In genomic region chr2:208245746-208246145, GRCh38 we compare ENCODE assay signal across 14 cellular contexts. TPM values are rescaled to one million over a fixed set of nuclear protein-coding genes. Genes with fewer than 3 reads are reported as not detected.
DNase-seq lines count a peak whose midpoint lies in the region; ATAC-seq, FAIRE-seq and TF ChIP-seq lines count a peak whose summit lies in the region.
"Had no signal": no experiment of that assay in that cellular context is flagged by ENCODE, and none has a peak within 500 bp of the region (broad histone marks: within the 10 kb centered on the region; RNA-seq: fewer than 3 reads in every experiment).

No MANE protein-coding gene starts in this region.

- no peak for TF ChIP-seq RAD21 in A549 (conservative IDR thresholded peaks at IDR 0.05 in 1 of 2, IDR thresholded peaks at IDR 0.05 in 1 of 2)
- TF ChIP-seq RAD21 in K562 (CRISPR knock-in tag; conservative IDR thresholded peaks at IDR 0.05 in 1 of 2, IDR thresholded peaks at IDR 0.05 in 1 of 2): no peak

- H3K36me3 Mint-ChIP-seq in activated naive CD4-positive, alpha-beta T cell treated with anti-CD3 and anti-CD28 coated beads, Interleukin-2, amount 10 ng/mL, durations not matched to agents 7 days and 5 days: peaks cover 54% of the 10 kb centered on the region

- TF ChIP-seq CTCF in A549 (IDR thresholded peaks at IDR 0.05) (no peak), AG10803 (conservative IDR thresholded peaks at IDR 0.05; ENCODE audit: low read length) (no peak), NB4 (IDR thresholded peaks at IDR 0.05; ENCODE audit: low read depth, low read length) (no peak), K562 (IDR thresholded peaks at IDR 0.05 in 2 of 3, conservative IDR thresholded peaks at IDR 0.05 in 1 of 3; ENCODE audit: insufficient read depth in 2 of 3, low read depth in 1 of 3, low read length in 3 of 3) (no peak), gastroesophageal sphincter (IDR thresholded peaks at IDR 0.05) (no peak)

- H3K9ac ChIP-seq in K562 (ENCODE audit: insufficient read depth in 1 of 2, low read depth in 2 of 2, low read length in 2 of 2): no peak overlapping the region
- H3K9ac ChIP-seq: BLaER1, GM23248 had no signal

- CTCF ChIA-PET in A549 (lab: Yijun Ruan, JAX) (interaction anchor here (0.6 to 0.7 kb wide), 2 partner anchors 11 to 61 kb away, joined by 3 to 5 read pairs; no protein-coding TSS in a partner anchor), K562 (lab: Yijun Ruan, JAX; ENCODE audit: low intra/inter-chr PET ratio) (interaction anchor here (0.6 kb wide), 1 partner anchor 71 kb away, joined by 3 read pairs; no protein-coding TSS in a partner anchor)
- CTCF ChIA-PET in activated naive CD4-positive, alpha-beta T cell treated with anti-CD3 and anti-CD28 coated beads, Interleukin-2, amount 10 ng/mL, durations not matched to agents 7 days and 5 days (lab: Charles Lee): no interaction called here

- no TSS peak for BruUV-seq in K562 (replicated peaks; lab: Mats Ljungman, UMichigan)

- H3K4me1 ChIP-seq in A549 (peaks cover 12% of the 10 kb centered on the region), K562 (replicated peaks in 1 of 2; ENCODE audit: control insufficient read depth in 2 of 2, insufficient read depth in 2 of 2, low read length in 2 of 2) (no peaks in the 10 kb centered on the region; a peak in 1 of 5 replicates), gastroesophageal sphincter (no peaks in the 10 kb centered on the region)

- H3K27me3 Mint-ChIP-seq in activated naive CD4-positive, alpha-beta T cell treated with anti-CD3 and anti-CD28 coated beads, Interleukin-2, amount 10 ng/mL, durations not matched to agents 7 days and 5 days: no peaks in the 10 kb centered on the region
- H3K27me3 Mint-ChIP-seq: IgD-negative memory B cell had no signal

- H3K9me3 Mint-ChIP-seq in activated naive CD4-positive, alpha-beta T cell treated with anti-CD3 and anti-CD28 coated beads, Interleukin-2, amount 10 ng/mL, durations not matched to agents 7 days and 5 days: no peaks in the 10 kb centered on the region
- H3K9me3 Mint-ChIP-seq: IgD-negative memory B cell had no signal

- no peak overlapping the region for H3K4me3 Mint-ChIP-seq in activated naive CD4-positive, alpha-beta T cell treated with anti-CD3 and anti-CD28 coated beads, Interleukin-2, amount 10 ng/mL, durations not matched to agents 7 days and 5 days
- H3K4me3 Mint-ChIP-seq: IgD-negative memory B cell had no signal

- ATAC-seq in A549 (no peak), K562 (peak; percentile 6; the same call in 2 of the 3 replicates), gastroesophageal sphincter (no peak)

- H2AFZ ChIP-seq in K562 (ENCODE audit: low read depth, low read length): no peak overlapping the region
- H2AFZ ChIP-seq: GM23248 had no signal

- H4K20me1 ChIP-seq in K562 (replicated peaks; ENCODE audit: control insufficient read depth, insufficient read depth, low read length): no peaks in the 10 kb centered on the region
- H4K20me1 ChIP-seq: BLaER1 had no signal

- H3K4me2 ChIP-seq in A549 (no peak overlapping the region), K562 (ENCODE audit: insufficient read depth, low read length) (no peak overlapping the region)
- H3K4me2 ChIP-seq: BLaER1 had no signal

- H3K4me1 Mint-ChIP-seq in activated naive CD4-positive, alpha-beta T cell treated with anti-CD3 and anti-CD28 coated beads, Interleukin-2, amount 10 ng/mL, durations not matched to agents 7 days and 5 days: no peaks in the 10 kb centered on the region

- H3K36me3 ChIP-seq in K562 (ENCODE audit: control insufficient read depth, insufficient read depth, low read length) (peaks cover 87% of the 10 kb centered on the region; the same call in 2 of the 3 replicates), gastroesophageal sphincter (peaks cover 6 to 96% of the 10 kb centered on the region in 2 donors)

- TF ChIP-seq EP300 in A549 (IDR thresholded peaks at IDR 0.05) (no peak), K562 (IDR thresholded peaks at IDR 0.05; ENCODE audit: low read length) (no peak), gastroesophageal sphincter (IDR thresholded peaks at IDR 0.05) (no peak)

- H3K4me3 ChIP-seq in A549 (no peak overlapping the region), AG10803 (ENCODE audit: low read length) (no peak overlapping the region), NB4 (ENCODE audit: low read depth, low read length) (no peak overlapping the region), K562 (no peak overlapping the region), gastroesophageal sphincter (no peak overlapping the region)
- H3K4me3 ChIP-seq: BLaER1, GM23248 had no signal

- POLR2A ChIA-PET in A549 (lab: Yijun Ruan, JAX) (interaction anchor here (1.4 kb wide), 1 partner anchor 9 kb away, joined by 5 read pairs; the partner anchor contains the start of gene IDH1), K562 (lab: Yijun Ruan, JAX) (interaction anchor here (0.6 to 0.8 kb wide), 2 partner anchors 15 to 20 kb away, joined by 3 read pairs; partner anchors contain the start of gene PIKFYVE)

- H3K9me1 ChIP-seq in K562 (ENCODE audit: control insufficient read depth, insufficient read depth, low read length): no peaks in the 10 kb centered on the region

- intact Hi-C loops in K562 (cut with micrococcal nuclease): no loop called here

- H3K9me3 ChIP-seq in A549 (no peaks in the 10 kb centered on the region), K562 (replicated peaks; ENCODE audit: control insufficient read depth, insufficient read depth, low read depth, low read length) (no peaks in the 10 kb centered on the region), gastroesophageal sphincter (no peaks in the 10 kb centered on the region)
- H3K9me3 ChIP-seq: BLaER1 had no signal

- WGBS in A549 (ENCODE audit: missing lambda C conversion rate): 95% methylated on average over 3 of the region's 3 CpGs
- 100% methylated on average over 3 of the region's 3 CpGs for WGBS in K562 (ENCODE audit: insufficient coverage, low coverage, missing lambda C conversion rate)
- 93 to 100% methylated on average over 3 of the region's 3 CpGs for WGBS in gastroesophageal sphincter (ENCODE audit: low coverage in 1 of 2), 2 donors

- FAIRE-seq in A549 (lab: Jason Lieb, UNC) (no peak), K562 (lab: Jason Lieb, UNC) (no peak)
- FAIRE-seq: A204.1 had no signal

- H3K27me3 ChIP-seq in K562 (ENCODE audit: control insufficient read depth in 2 of 2, insufficient read depth in 2 of 2, low read length in 2 of 2): no peaks in the 10 kb centered on the region
- no peaks in the 10 kb centered on the region for H3K27me3 ChIP-seq in gastroesophageal sphincter
- H3K27me3 ChIP-seq: BLaER1 had no signal

- no peak overlapping the region for H3K27ac Mint-ChIP-seq in activated naive CD4-positive, alpha-beta T cell treated with anti-CD3 and anti-CD28 coated beads, Interleukin-2, amount 10 ng/mL, durations not matched to agents 7 days and 5 days
- H3K27ac Mint-ChIP-seq: IgD-negative memory B cell had no signal

- in situ Hi-C loops in K562 (cut with MboI): no loop called here

- H3K27ac ChIP-seq in A549 (0 out of 6 replicates have a peak overlapping the region, but pooled peaks of 1 of the 2 experiments have one; percentile 16), K562 (ENCODE audit: extremely low read depth, low read depth, low read length) (no peak overlapping the region), gastroesophageal sphincter (no peak overlapping the region)
- H3K27ac ChIP-seq: BLaER1, GM23248, HL-60 had no signal

- no peaks in the 10 kb centered on the region; the same call in 2 of the 3 replicates for H3K79me2 ChIP-seq in K562 (ENCODE audit: control insufficient read depth, insufficient read depth, low read length)

- TF ChIP-seq POLR2A in A549 (IDR thresholded peaks at IDR 0.05; ENCODE audit: low read length): no peak
- TF ChIP-seq POLR2A in NB4 (IDR thresholded peaks at IDR 0.05; ENCODE audit: extremely low read depth, insufficient read length): no peak
- no peak for TF ChIP-seq POLR2A in K562 (conservative IDR thresholded peaks at IDR 0.05)
- no peak for TF ChIP-seq POLR2A in gastroesophageal sphincter (IDR thresholded peaks at IDR 0.05)

- DNase-seq in A549 (ENCODE audit: low read depth in 1 of 2, low spot score in 1 of 2) (no peak), AG10803 (ENCODE audit: low read depth) (peak; percentile 3), NB4 (ENCODE audit: low read depth) (peak; percentile 6), K562 (ENCODE audit: extremely low read depth in 1 of 4, low spot score in 3 of 4) (no peak), midbrain (lab: John Stamatoyannopoulos, UW) (no peak)
- no peak for DNase-seq in activated naive CD4-positive, alpha-beta T cell treated with anti-CD3 and anti-CD28 coated beads, Interleukin-2, amount 10 ng/mL, durations not matched to agents 7 days and 5 days
- DNase-seq: GM23248, H7 had no signal

RNA-seq across cellular contexts. Expression of gene IDH1, which starts 9.1 kb away (rescaled TPM):
- 272 and 346 TPM in 2 replicates for polyA plus RNA-seq in A549 (2011; rRNA removed)
- polyA plus RNA-seq in A549 (2012; cell fraction: cytosol; rRNA removed): 70.4 and 70.8 TPM in 2 replicates
- 54.0 and 77.2 TPM in 2 replicates for polyA plus RNA-seq in A549 (2012; cell fraction: nucleus; rRNA removed)
- polyA plus RNA-seq in A549 (2017; fragmentation: RNase III; extraction: RNeasy Plus Mini Kit Qiagen cat#74134 plus additional on column Dnase treatment): 137 to 180 TPM (median 173 TPM) in 3 replicates
- 105 and 120 TPM in 2 replicates for polyA minus RNA-seq in A549 (2011; rRNA and poly(A)+ RNA removed)
- total RNA-seq in K562 (2011; cell fraction: chromatin; rRNA removed; ENCODE audit: low replicate concordance): 74.6 and 149 TPM in 2 replicates
- total RNA-seq in K562 (2011; cell fraction: nucleolus; rRNA removed): 48.2 and 61.6 TPM in 2 replicates
- total RNA-seq in K562 (2011; cell fraction: nucleoplasm; rRNA removed): 74.6 and 93.9 TPM in 2 replicates
- 61.9 and 65.9 TPM in 2 replicates for total RNA-seq in K562 (2014; rRNA removed)
- total RNA-seq in K562 (2014; rRNA removed; fragmentation: Illumina TruSeq; extraction: Trizol): 108 and 114 TPM in 2 replicates
- 94.4 and 101 TPM in 2 replicates for total RNA-seq in K562 (2015; rRNA removed; fragmentation: Illumina TruSeq; extraction: Trizol)
- 75.1 and 80.8 TPM in 2 replicates for total RNA-seq in K562 (2021)
- 86.7 and 96.4 TPM in 2 replicates for polyA plus RNA-seq in K562 (2011; rRNA removed)
- 16.7 and 52.0 TPM in 2 replicates for polyA plus RNA-seq in K562 (2011; cell fraction: cytosol; rRNA removed)
- 53.6 and 109 TPM in 2 replicates for polyA plus RNA-seq in K562 (2011; cell fraction: nucleus; rRNA removed)
- 64.8 and 261 TPM in 2 replicates for polyA plus RNA-seq in K562 (2012)
- polyA plus RNA-seq in K562 (2014; fragmentation: Illumina TruSeq; extraction: Trizol): 93.5 and 108 TPM in 2 replicates
- 100 to 1,000 TPM; 135 to 194 TPM for polyA plus RNA-seq in K562 (2014; fragmentation: Nextera tagmentation; extraction: Ambion mirVana)
- 92.6 and 103 TPM in 2 replicates for polyA plus RNA-seq in K562 (2014; rRNA removed)
- 93.3 and 121 TPM in 2 replicates for polyA minus RNA-seq in K562 (2011; rRNA and poly(A)+ RNA removed)
- polyA minus RNA-seq in K562 (2011; cell fraction: cytosol; rRNA and poly(A)+ RNA removed): 26.4 and 30.7 TPM in 2 replicates
- polyA minus RNA-seq in K562 (2011; cell fraction: nucleus; rRNA and poly(A)+ RNA removed): 38.6 and 77.4 TPM in 2 replicates
- total RNA-seq in gastroesophageal sphincter: 10 to 100 TPM; 21.3 to 65.1 (median 31.7) TPM

RNA-seq across cellular contexts. Expression of gene PIKFYVE, which starts 20.3 kb away (rescaled TPM):
- polyA plus RNA-seq in A549 (2011; rRNA removed) (19.3 and 22.0 TPM in 2 replicates), A549 (2017; fragmentation: RNase III; extraction: RNeasy Plus Mini Kit Qiagen cat#74134 plus additional on column Dnase treatment) (5.9 to 6.5 TPM (median 6.4 TPM) in 3 replicates), K562 (2011; rRNA removed) (18.4 and 25.6 TPM in 2 replicates), K562 (2014; fragmentation: Illumina TruSeq; extraction: Trizol) (14.5 and 16.7 TPM in 2 replicates), K562 (2014; fragmentation: Nextera tagmentation; extraction: Ambion mirVana) (1 to 10 TPM; 3.6 to 3.7 TPM), K562 (2014; rRNA removed) (11.5 and 11.8 TPM in 2 replicates)
- polyA plus RNA-seq in A549 (2012; cell fraction: cytosol; rRNA removed): 4.2 and 5.1 TPM in 2 replicates
- 4.0 and 6.5 TPM in 2 replicates for polyA plus RNA-seq in A549 (2012; cell fraction: nucleus; rRNA removed)
- polyA minus RNA-seq in A549 (2011; rRNA and poly(A)+ RNA removed): 30.1 and 31.1 TPM in 2 replicates
- total RNA-seq in K562 (2011; cell fraction: chromatin; rRNA removed; ENCODE audit: low replicate concordance): 74.2 and 145 TPM in 2 replicates
- 25.2 and 33.8 TPM in 2 replicates for total RNA-seq in K562 (2011; cell fraction: nucleolus; rRNA removed)
- total RNA-seq in K562 (2011; cell fraction: nucleoplasm; rRNA removed): 50.8 and 66.7 TPM in 2 replicates
- total RNA-seq in K562 (2014; rRNA removed) (14.4 and 14.9 TPM in 2 replicates), K562 (2014; rRNA removed; fragmentation: Illumina TruSeq; extraction: Trizol) (22.7 and 24.8 TPM in 2 replicates), K562 (2015; rRNA removed; fragmentation: Illumina TruSeq; extraction: Trizol) (18.9 and 19.1 TPM in 2 replicates), K562 (2021) (17.1 and 19.0 TPM in 2 replicates), gastroesophageal sphincter (10 to 100 TPM; 24.5 to 32.6 (median 27.2) TPM)
- polyA plus RNA-seq in K562 (2011; cell fraction: cytosol; rRNA removed): 6.2 and 11.1 TPM in 2 replicates
- 23.8 and 27.2 TPM in 2 replicates for polyA plus RNA-seq in K562 (2011; cell fraction: nucleus; rRNA removed)
- polyA plus RNA-seq in K562 (2012): 9.0 and 11.3 TPM in 2 replicates
- 57.8 and 62.6 TPM in 2 replicates for polyA minus RNA-seq in K562 (2011; rRNA and poly(A)+ RNA removed)
- polyA minus RNA-seq in K562 (2011; cell fraction: cytosol; rRNA and poly(A)+ RNA removed): 18.7 and 22.4 TPM in 2 replicates
- 46.2 and 82.2 TPM in 2 replicates for polyA minus RNA-seq in K562 (2011; cell fraction: nucleus; rRNA and poly(A)+ RNA removed)

RNA-seq across cellular contexts. Expression of gene C2orf80, which starts 55.9 kb away (rescaled TPM):
- polyA plus RNA-seq in A549 (2011; rRNA removed): not detected in 2 replicates
- polyA plus RNA-seq in A549 (2012; cell fraction: cytosol; rRNA removed): not detected in 2 replicates
- polyA plus RNA-seq in A549 (2012; cell fraction: nucleus; rRNA removed): not detected in 2 replicates
- not detected in 3 replicates for polyA plus RNA-seq in A549 (2017; fragmentation: RNase III; extraction: RNeasy Plus Mini Kit Qiagen cat#74134 plus additional on column Dnase treatment)
- not detected in 2 replicates for polyA minus RNA-seq in A549 (2011; rRNA and poly(A)+ RNA removed)
- total RNA-seq in K562 (2011; cell fraction: chromatin; rRNA removed; ENCODE audit: low replicate concordance): not detected in 2 replicates
- not detected in 2 replicates for total RNA-seq in K562 (2011; cell fraction: nucleolus; rRNA removed)
- not detected in 2 replicates for total RNA-seq in K562 (2011; cell fraction: nucleoplasm; rRNA removed)
- not detected in 2 replicates for total RNA-seq in K562 (2014; rRNA removed)
- not detected in 2 replicates for total RNA-seq in K562 (2014; rRNA removed; fragmentation: Illumina TruSeq; extraction: Trizol)
- not detected in 2 replicates for total RNA-seq in K562 (2015; rRNA removed; fragmentation: Illumina TruSeq; extraction: Trizol)
- not detected in 2 replicates for total RNA-seq in K562 (2021)
- not detected in 2 replicates for polyA plus RNA-seq in K562 (2011; rRNA removed)
- not detected in 2 replicates for polyA plus RNA-seq in K562 (2011; cell fraction: cytosol; rRNA removed)
- not detected in 2 replicates for polyA plus RNA-seq in K562 (2011; cell fraction: nucleus; rRNA removed)
- polyA plus RNA-seq in K562 (2012): 0.10 TPM in 1 of 2 replicates, not detected in the other
- polyA plus RNA-seq in K562 (2014; fragmentation: Illumina TruSeq; extraction: Trizol): not detected in 2 replicates
- not detected for polyA plus RNA-seq in K562 (2014; fragmentation: Nextera tagmentation; extraction: Ambion mirVana)
- polyA plus RNA-seq in K562 (2014; rRNA removed): not detected in 2 replicates
- not detected in 2 replicates for polyA minus RNA-seq in K562 (2011; rRNA and poly(A)+ RNA removed)
- polyA minus RNA-seq in K562 (2011; cell fraction: cytosol; rRNA and poly(A)+ RNA removed): not detected in 2 replicates
- polyA minus RNA-seq in K562 (2011; cell fraction: nucleus; rRNA and poly(A)+ RNA removed): not detected in 2 replicates
- total RNA-seq in gastroesophageal sphincter: not detected
- total RNA-seq: Daoy, GM23248 had no signal
- polyA plus RNA-seq: GM23248, IgD-negative memory B cell had no signal

Comparison
In these comparisons a context has a peak if more than half of its experiments do, and no peak if none do; other contexts are left out.
1. DNase-seq: peak in AG10803 (single experiment) and NB4 (single experiment); none in A549 (0 of 2), K562 (0 of 4), activated naive CD4-positive, alpha-beta T cell treated with anti-CD3 and anti-CD28 coated beads, Interleukin-2, amount 10 ng/mL, durations not matched to agents 7 days and 5 days (single experiment) and midbrain (single experiment).
2. Of the 35 proteins assayed by ChIP-seq in both K562 and A549: peak only in K562: none; only in A549: MAFK; in both: none; in neither: 34.